13 cellular contexts compared by ENCODE assay signal in the genomic region with DNA sequence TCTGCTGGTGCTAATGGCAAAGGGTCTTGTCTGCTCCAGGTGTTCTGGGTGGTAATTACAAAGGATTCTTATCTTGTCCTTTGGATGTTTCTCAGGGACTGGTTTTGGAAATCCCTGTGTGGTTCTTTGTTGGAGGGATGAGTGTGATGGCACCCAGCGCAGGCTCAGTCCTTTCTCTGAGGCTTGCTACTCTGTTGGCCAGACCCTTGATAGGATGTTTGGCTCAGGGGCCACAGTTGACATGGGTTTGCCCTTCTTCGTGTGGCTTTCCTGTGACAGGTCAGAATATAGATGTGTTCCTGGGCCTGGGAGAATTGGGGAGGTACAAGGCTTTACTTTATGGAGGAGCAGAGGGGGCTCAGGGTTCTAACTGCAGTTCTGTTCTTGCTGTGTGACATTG. TPM values are rescaled to one million over a fixed set of nuclear protein-coding genes. Genes with fewer than 3 reads are reported as not detected.
DNase-seq lines count a peak whose midpoint lies in the region; ATAC-seq, FAIRE-seq and TF ChIP-seq lines count a peak whose summit lies in the region.
"Had no signal": no experiment of that assay in that cellular context is flagged by ENCODE, and none has a peak within 500 bp of the region (broad histone marks: within the 10 kb centered on the region; RNA-seq: fewer than 3 reads in every experiment).

No MANE protein-coding gene starts in this region.

- BruUV-seq in HepG2 (replicated peaks; lab: Mats Ljungman, UMichigan) = no TSS peak

- no peaks in the 10 kb centered on the region for H3K9me3 ChIP-seq in CD4-positive, alpha-beta T cell (ENCODE audit: control insufficient read depth, low read length)
- no peaks in the 10 kb centered on the region for H3K9me3 ChIP-seq in breast epithelium
- H3K9me3 ChIP-seq in HepG2 (ENCODE audit: low read length) = no peaks in the 10 kb centered on the region
- H3K9me3 ChIP-seq in SJCRH30 (replicated peaks) = no peaks in the 10 kb centered on the region

- H3K36me3 Mint-ChIP-seq in CD4-positive, alpha-beta T cell (ENCODE audit: low read depth) = no peaks in the 10 kb centered on the region
- H3K36me3 Mint-ChIP-seq in activated naive CD4-positive, alpha-beta T cell treated with anti-CD3 and anti-CD28 coated beads for 36 hours (ENCODE audit: low read depth) = no peaks in the 10 kb centered on the region
- no peaks in the 10 kb centered on the region for H3K36me3 Mint-ChIP-seq in activated CD4-positive, alpha-beta T cell treated with anti-CD3 and anti-CD28 coated beads, Interleukin-2, amount 10 ng/mL, durations not matched to agents 7 days and 5 days (ENCODE audit: low read depth)

- no peak overlapping the region for H2AFZ ChIP-seq in HepG2 (ENCODE audit: low read length)

- no peak overlapping the region for H3K27ac Mint-ChIP-seq in CD4-positive, alpha-beta T cell
- no peak overlapping the region for H3K27ac Mint-ChIP-seq in activated naive CD4-positive, alpha-beta T cell treated with anti-CD3 and anti-CD28 coated beads for 36 hours
- no peak overlapping the region for H3K27ac Mint-ChIP-seq in activated CD4-positive, alpha-beta T cell treated with anti-CD3 and anti-CD28 coated beads, Interleukin-2, amount 10 ng/mL, durations not matched to agents 7 days and 5 days
- H3K27ac Mint-ChIP-seq: activated CD4-positive, alpha-beta memory T cell treated with anti-CD3 and anti-CD28 coated beads, Interleukin-2, amount 10 ng/mL, durations not matched to agents 7 days and 5 days had no signal

- peak overlapping the region; percentile 68 to 82 (median 81) for H3K4me3 ChIP-seq in breast epithelium
- H3K4me3 ChIP-seq in HepG2 (replicated peaks in 1 of 3; ENCODE audit: insufficient read depth in 1 of 3, low read depth in 2 of 3, low read length in 3 of 3) = peak overlapping the region; percentile 27 to 58 (median 36); a peak in 5 of 6 replicates
- H3K4me3 ChIP-seq in skin epidermis = peak overlapping the region in 4 of 7 experiments; percentile 4 to 52 (median 21)
- H3K4me3 ChIP-seq in SJCRH30 = no peak overlapping the region

- peaks cover 5% of the 10 kb centered on the region for H3K4me1 Mint-ChIP-seq in CD4-positive, alpha-beta T cell (ENCODE audit: low read depth)
- peaks cover 3% of the 10 kb centered on the region for H3K4me1 Mint-ChIP-seq in activated naive CD4-positive, alpha-beta T cell treated with anti-CD3 and anti-CD28 coated beads for 36 hours (ENCODE audit: low read depth)
- peaks cover 18% of the 10 kb centered on the region for H3K4me1 Mint-ChIP-seq in activated CD4-positive, alpha-beta T cell treated with anti-CD3 and anti-CD28 coated beads, Interleukin-2, amount 10 ng/mL, durations not matched to agents 7 days and 5 days

- H3K36me3 ChIP-seq in breast epithelium (no peaks in the 10 kb centered on the region), HepG2 (replicated peaks in 1 of 2; ENCODE audit: control insufficient read depth in 1 of 2, insufficient read depth in 2 of 2, low read length in 2 of 2) (peaks cover 1 to 3% of the 10 kb centered on the region in 2 experiments; a peak in 2 of 5 replicates), SJCRH30 (no peaks in the 10 kb centered on the region)

- peak overlapping the region; percentile 84 for H3K4me2 ChIP-seq in HepG2 (ENCODE audit: low read depth, low read length)

- H3K4me3 Mint-ChIP-seq in CD4-positive, alpha-beta T cell = peak overlapping the region; percentile 20
- no peak overlapping the region for H3K4me3 Mint-ChIP-seq in activated naive CD4-positive, alpha-beta T cell treated with anti-CD3 and anti-CD28 coated beads for 36 hours
- no peak overlapping the region for H3K4me3 Mint-ChIP-seq in activated CD4-positive, alpha-beta T cell treated with anti-CD3 and anti-CD28 coated beads, Interleukin-2, amount 10 ng/mL, durations not matched to agents 7 days and 5 days
- H3K4me3 Mint-ChIP-seq: activated CD4-positive, alpha-beta memory T cell treated with anti-CD3 and anti-CD28 coated beads, Interleukin-2, amount 10 ng/mL, durations not matched to agents 7 days and 5 days had no signal

- no peak for ATAC-seq in CD4-positive, alpha-beta T cell (ENCODE audit: poor library complexity)
- ATAC-seq in HepG2 (no peak), GM19467 (IDR thresholded peaks at IDR 0.05; ENCODE audit: unreplicated experiment) (no peak)

- no peak for TF ChIP-seq POLR2A in breast epithelium (IDR thresholded peaks at IDR 0.05)
- no peak for TF ChIP-seq POLR2A in HepG2 (IDR thresholded peaks at IDR 0.05; ENCODE audit: insufficient read depth in 1 of 2, low read depth in 2 of 2, low read length in 2 of 2)

- H3K27me3 Mint-ChIP-seq in CD4-positive, alpha-beta T cell = peaks cover 12% of the 10 kb centered on the region
- peaks cover 4% of the 10 kb centered on the region for H3K27me3 Mint-ChIP-seq in activated naive CD4-positive, alpha-beta T cell treated with anti-CD3 and anti-CD28 coated beads for 36 hours (ENCODE audit: low read depth)
- peaks cover 21% of the 10 kb centered on the region for H3K27me3 Mint-ChIP-seq in activated CD4-positive, alpha-beta T cell treated with anti-CD3 and anti-CD28 coated beads, Interleukin-2, amount 10 ng/mL, durations not matched to agents 7 days and 5 days

- H3K9me3 Mint-ChIP-seq in CD4-positive, alpha-beta T cell = no peaks in the 10 kb centered on the region
- H3K9me3 Mint-ChIP-seq in activated naive CD4-positive, alpha-beta T cell treated with anti-CD3 and anti-CD28 coated beads for 36 hours = no peaks in the 10 kb centered on the region
- no peaks in the 10 kb centered on the region for H3K9me3 Mint-ChIP-seq in activated CD4-positive, alpha-beta T cell treated with anti-CD3 and anti-CD28 coated beads, Interleukin-2, amount 10 ng/mL, durations not matched to agents 7 days and 5 days
- H3K9me3 Mint-ChIP-seq: activated CD4-positive, alpha-beta memory T cell treated with anti-CD3 and anti-CD28 coated beads, Interleukin-2, amount 10 ng/mL, durations not matched to agents 7 days and 5 days had no signal

- no peak for TF ChIP-seq CTCF in CD4-positive, alpha-beta T cell (IDR thresholded peaks at IDR 0.05)
- TF ChIP-seq CTCF in breast epithelium (IDR thresholded peaks at IDR 0.05) = no peak
- no peak for TF ChIP-seq CTCF in HepG2 (CRISPR knock-in tag; IDR thresholded peaks at IDR 0.05)

- no peak for TF ChIP-seq RAD21 in HepG2 (CRISPR knock-in tag; IDR thresholded peaks at IDR 0.05)

- FAIRE-seq in HepG2 (lab: Jason Lieb, UNC) = no peak
- FAIRE-seq: GM12892 had no signal

- CTCF ChIA-PET in CD4-positive, alpha-beta T cell (lab: Charles Lee) = no interaction called here
- CTCF ChIA-PET in HepG2 (lab: Yijun Ruan, JAX; ENCODE audit: low intra/inter-chr PET ratio, low total read pairs) = no interaction called here
- CTCF ChIA-PET in activated naive CD4-positive, alpha-beta T cell treated with anti-CD3 and anti-CD28 coated beads for 36 hours (lab: Charles Lee) = interaction anchor here (1.6 kb wide), 1 partner anchor 17 kb away, joined by 6 read pairs; no protein-coding TSS in a partner anchor
- CTCF ChIA-PET in activated CD4-positive, alpha-beta T cell treated with anti-CD3 and anti-CD28 coated beads, Interleukin-2, amount 10 ng/mL, durations not matched to agents 7 days and 5 days (lab: Charles Lee) = interaction anchor here (1.3 kb wide), 1 partner anchor 24 kb away, joined by 8 read pairs; no protein-coding TSS in a partner anchor

- in situ Hi-C loops in HepG2 (cut with HindIII; ENCODE audit: extremely low pct_ligation_motif_present, low pct_unique_long_range_greater_than_20kb) = no loop called here

- 88% methylated on average over 2 of the region's 2 CpGs for WGBS in HepG2 (ENCODE audit: low lambda C conversion rate)

- no peak overlapping the region for H3K27ac ChIP-seq in CD4-positive, alpha-beta T cell (ENCODE audit: low read depth, low read length)
- peak overlapping the region; percentile 88 to 99 for H3K27ac ChIP-seq in breast epithelium
- H3K27ac ChIP-seq in HepG2 (ENCODE audit: extremely low read length, insufficient read depth, low read length) = no peak overlapping the region
- peak overlapping the region in 15 of 21 experiments; percentile 5 to 79 (median 65) for H3K27ac ChIP-seq in skin epidermis
- no peak overlapping the region for H3K27ac ChIP-seq in SJCRH30

- intact Hi-C loops in CD4-positive, alpha-beta T cell (cut with DNase I, micrococcal nuclease) = no loop called here
- intact Hi-C loops in breast epithelium (cut with DNase I; ENCODE audit: low total_unique reads) = loop anchor here (5.0 kb wide), 1 partner anchor 1205 kb away; the partner anchor contains the start of gene TOMT
- intact Hi-C loops in HepG2 (cut with micrococcal nuclease; ENCODE audit: unreplicated experiment) = no loop called here
- intact Hi-C loops in activated naive CD4-positive, alpha-beta T cell treated with anti-CD3 and anti-CD28 coated beads for 36 hours (cut with micrococcal nuclease) = no loop called here

- peak overlapping the region; percentile 60 for H3K9ac ChIP-seq in HepG2 (ENCODE audit: insufficient read depth, low read depth, low read length)

- H3K4me1 ChIP-seq in breast epithelium (peaks cover 12 to 37% of the 10 kb centered on the region in 2 donors), HepG2 (ENCODE audit: insufficient read depth, low read length) (peaks cover 79% of the 10 kb centered on the region), SJCRH30 (peaks cover 23% of the 10 kb centered on the region)

- POLR2A ChIA-PET in CD4-positive, alpha-beta T cell (lab: Charles Lee) = no interaction called here
- POLR2A ChIA-PET in HepG2 (lab: Yijun Ruan, JAX) = interaction anchor here (2.9 to 6.2 kb wide), 2 partner anchors 13 to 19 kb away, joined by 20 to 35 read pairs; no protein-coding TSS in a partner anchor
- POLR2A ChIA-PET in activated CD4-positive, alpha-beta T cell treated with anti-CD3 and anti-CD28 coated beads, Interleukin-2, amount 10 ng/mL, durations not matched to agents 7 days and 5 days (lab: Charles Lee) = no interaction called here

- peaks cover 27% of the 10 kb centered on the region for H4K20me1 ChIP-seq in HepG2 (ENCODE audit: insufficient read depth, low read length)

- TF ChIP-seq EP300 in HepG2 (IDR thresholded peaks at IDR 0.05; ENCODE audit: low read depth in 2 of 2, low read length in 2 of 2) = no peak
- no peak for TF ChIP-seq EP300 in HepG2 (CRISPR knock-in tag; IDR thresholded peaks at IDR 0.05; ENCODE audit: borderline replicate concordance)

- peaks cover 67% of the 10 kb centered on the region for H3K79me2 ChIP-seq in HepG2 (ENCODE audit: insufficient read depth, low read length)

- peaks cover 15% of the 10 kb centered on the region for H3K27me3 ChIP-seq in CD4-positive, alpha-beta T cell (ENCODE audit: control insufficient read depth, insufficient read depth, low read length)
- no peaks in the 10 kb centered on the region for H3K27me3 ChIP-seq in breast epithelium
- no peaks in the 10 kb centered on the region; a peak in 1 of 5 replicates for H3K27me3 ChIP-seq in HepG2 (ENCODE audit: control insufficient read depth in 1 of 2, insufficient read depth in 2 of 2, low read length in 2 of 2)
- H3K27me3 ChIP-seq in SJCRH30 = no peaks in the 10 kb centered on the region

- no peak for DNase-seq in CD4-positive, alpha-beta T cell
- DNase-seq in breast epithelium (ENCODE audit: low spot score in 2 of 2) = no peak
- DNase-seq in HepG2 (ENCODE audit: low spot score) = no peak
- no peak for DNase-seq in SJCRH30
- DNase-seq in activated naive CD4-positive, alpha-beta T cell treated with anti-CD3 and anti-CD28 coated beads for 36 hours = no peak
- no peak for DNase-seq in activated CD4-positive, alpha-beta T cell treated with anti-CD3 and anti-CD28 coated beads, Interleukin-2, amount 10 ng/mL, durations not matched to agents 7 days and 5 days
- DNase-seq: activated CD4-positive, alpha-beta memory T cell treated with anti-CD3 and anti-CD28 coated beads, Interleukin-2, amount 10 ng/mL, durations not matched to agents 7 days and 5 days; amniotic stem cell; hippocampal formation; NCI-H524 treated with DMSO at 0.1 percent for 48 hours had no signal

RNA-seq across cellular contexts. Expression of gene ARHGEF17, which starts 4.0 kb away (rescaled TPM):
- not detected for total RNA-seq in CD4-positive, alpha-beta T cell
- total RNA-seq in breast epithelium = 10 to 100 TPM; 28.8 to 54.7 (median 38.2) TPM
- 5.7 and 10.7 TPM in 2 replicates for total RNA-seq in HepG2 (2016; rRNA removed; fragmentation: Illumina TruSeq; extraction: Trizol)
- total RNA-seq in HepG2 (2016; cell fraction: cytosol; rRNA removed; fragmentation: Illumina TruSeq; extraction: Trizol; ENCODE audit: low read depth) = 4.6 and 5.1 TPM in 2 replicates
- total RNA-seq in HepG2 (2016; cell fraction: insoluble cytoplasmic fraction; rRNA removed; fragmentation: Illumina TruSeq; extraction: Trizol) = 3.7 and 12.1 TPM in 2 replicates
- 3.3 and 3.8 TPM in 2 replicates for total RNA-seq in HepG2 (2016; cell fraction: membrane; rRNA removed; fragmentation: Illumina TruSeq; extraction: Trizol)
- total RNA-seq in HepG2 (2016; cell fraction: nucleus; rRNA removed; fragmentation: Illumina TruSeq; extraction: Trizol) = 20.3 and 20.6 TPM in 2 replicates
- 28.8 and 37.7 TPM in 2 replicates for polyA plus RNA-seq in HepG2 (2011; rRNA removed)
- 7.4 and 13.6 TPM in 2 replicates for polyA plus RNA-seq in HepG2 (2011; cell fraction: cytosol; rRNA removed)
- polyA plus RNA-seq in HepG2 (2011; cell fraction: nucleus; rRNA removed) = 250 and 318 TPM in 2 replicates
- 17.9 and 20.3 TPM in 2 replicates for polyA plus RNA-seq in HepG2 (2012)
- 0.35 and 0.64 TPM in 2 replicates for polyA plus RNA-seq in HepG2 (2016; cell fraction: cytosol; fragmentation: Illumina TruSeq; extraction: Trizol; ENCODE audit: low read depth)
- polyA plus RNA-seq in HepG2 (2016; cell fraction: insoluble cytoplasmic fraction; fragmentation: Illumina TruSeq; extraction: Trizol; ENCODE audit: low read depth) = 5.4 and 7.1 TPM in 2 replicates
- 0.76 and 0.94 TPM in 2 replicates for polyA plus RNA-seq in HepG2 (2016; cell fraction: membrane; fragmentation: Illumina TruSeq; extraction: Trizol; ENCODE audit: low read depth)
- 83.1 and 89.4 TPM in 2 replicates for polyA plus RNA-seq in HepG2 (2016; cell fraction: nucleus; fragmentation: Illumina TruSeq; extraction: Trizol; ENCODE audit: insufficient read depth, low read depth)
- polyA minus RNA-seq in HepG2 (2011; rRNA and poly(A)+ RNA removed; ENCODE audit: low replicate concordance) = 41.7 and 126 TPM in 2 replicates
- polyA minus RNA-seq in HepG2 (2011; cell fraction: cytosol; rRNA and poly(A)+ RNA removed) = 13.5 and 20.6 TPM in 2 replicates
- 85.9 and 99.9 TPM in 2 replicates for polyA minus RNA-seq in HepG2 (2011; cell fraction: nucleus; rRNA and poly(A)+ RNA removed)
- 7.8 and 12.0 TPM in 2 replicates for total RNA-seq in SJCRH30 (2014; rRNA removed; shearing (Covaris generic))
- total RNA-seq in activated naive CD4-positive, alpha-beta T cell treated with anti-CD3 and anti-CD28 coated beads for 36 hours = under 1 TPM in 1 of 2 experiments, not detected in 1; 0.19 TPM
- not detected for total RNA-seq in activated CD4-positive, alpha-beta T cell treated with anti-CD3 and anti-CD28 coated beads, Interleukin-2, amount 10 ng/mL, durations not matched to agents 7 days and 5 days

RNA-seq across cellular contexts. Expression of gene P2RY6, which starts 39.9 kb away (rescaled TPM):
- not detected for total RNA-seq in CD4-positive, alpha-beta T cell
- 1 to 10 TPM; 1.6 to 3.4 (median 1.9) TPM for total RNA-seq in breast epithelium
- 0.11 and 0.29 TPM in 2 replicates for total RNA-seq in HepG2 (2016; rRNA removed; fragmentation: Illumina TruSeq; extraction: Trizol)
- total RNA-seq in HepG2 (2016; cell fraction: cytosol; rRNA removed; fragmentation: Illumina TruSeq; extraction: Trizol; ENCODE audit: low read depth) = 0.10 TPM in 1 of 2 replicates, not detected in the other
- total RNA-seq in HepG2 (2016; cell fraction: insoluble cytoplasmic fraction; rRNA removed; fragmentation: Illumina TruSeq; extraction: Trizol) = 0.13 and 0.27 TPM in 2 replicates
- total RNA-seq in HepG2 (2016; cell fraction: membrane; rRNA removed; fragmentation: Illumina TruSeq; extraction: Trizol) = not detected in 2 replicates
- not detected in 2 replicates for total RNA-seq in HepG2 (2016; cell fraction: nucleus; rRNA removed; fragmentation: Illumina TruSeq; extraction: Trizol)
- 0.09 and 0.29 TPM in 2 replicates for polyA plus RNA-seq in HepG2 (2011; rRNA removed)
- 0.10 and 0.12 TPM in 2 replicates for polyA plus RNA-seq in HepG2 (2011; cell fraction: cytosol; rRNA removed)
- 0.05 and 0.35 TPM in 2 replicates for polyA plus RNA-seq in HepG2 (2011; cell fraction: nucleus; rRNA removed)
- 0.24 TPM in 1 of 2 replicates, not detected in the other for polyA plus RNA-seq in HepG2 (2012)
- 0.05 and 0.06 TPM in 2 replicates for polyA plus RNA-seq in HepG2 (2016; cell fraction: cytosol; fragmentation: Illumina TruSeq; extraction: Trizol; ENCODE audit: low read depth)
- polyA plus RNA-seq in HepG2 (2016; cell fraction: insoluble cytoplasmic fraction; fragmentation: Illumina TruSeq; extraction: Trizol; ENCODE audit: low read depth) = 0.10 and 0.20 TPM in 2 replicates
- polyA plus RNA-seq in HepG2 (2016; cell fraction: membrane; fragmentation: Illumina TruSeq; extraction: Trizol; ENCODE audit: low read depth) = 0.10 and 0.17 TPM in 2 replicates
- polyA plus RNA-seq in HepG2 (2016; cell fraction: nucleus; fragmentation: Illumina TruSeq; extraction: Trizol; ENCODE audit: insufficient read depth, low read depth) = 0.36 and 0.41 TPM in 2 replicates
- polyA minus RNA-seq in HepG2 (2011; rRNA and poly(A)+ RNA removed; ENCODE audit: low replicate concordance) = 0.40 and 1.7 TPM in 2 replicates
- polyA minus RNA-seq in HepG2 (2011; cell fraction: cytosol; rRNA and poly(A)+ RNA removed) = not detected in 2 replicates
- polyA minus RNA-seq in HepG2 (2011; cell fraction: nucleus; rRNA and poly(A)+ RNA removed) = 0.12 and 0.26 TPM in 2 replicates
- total RNA-seq in SJCRH30 (2014; rRNA removed; shearing (Covaris generic)) = 0.08 TPM in 1 of 2 replicates, not detected in the other
- total RNA-seq in activated naive CD4-positive, alpha-beta T cell treated with anti-CD3 and anti-CD28 coated beads for 36 hours = not detected
- not detected for total RNA-seq in activated CD4-positive, alpha-beta T cell treated with anti-CD3 and anti-CD28 coated beads, Interleukin-2, amount 10 ng/mL, durations not matched to agents 7 days and 5 days
- total RNA-seq: activated CD4-positive, alpha-beta memory T cell treated with anti-CD3 and anti-CD28 coated beads, Interleukin-2, amount 10 ng/mL, durations not matched to agents 7 days and 5 days had no signal

Comparison
In these comparisons a context has a peak if more than half of its experiments do, and no peak if none do; other contexts are left out.
1. H3K27ac ChIP-seq: peak in breast epithelium (2 of 2) and skin epidermis (15 of 21); none in CD4-positive, alpha-beta T cell (single experiment), HepG2 (single experiment) and SJCRH30 (single experiment).
2. CTCF ChIA-PET loops: an anchor here in activated naive CD4-positive, alpha-beta T cell treated with anti-CD3 and anti-CD28 coated beads for 36 hours (1.6 kb wide) and activated CD4-positive, alpha-beta T cell treated with anti-CD3 and anti-CD28 coated beads, Interleukin-2, amount 10 ng/mL, durations not matched to agents 7 days and 5 days (1.3 kb wide); none called in CD4-positive, alpha-beta T cell and HepG2.